8 cellular contexts compared by ENCODE assay signal in the genomic region with DNA sequence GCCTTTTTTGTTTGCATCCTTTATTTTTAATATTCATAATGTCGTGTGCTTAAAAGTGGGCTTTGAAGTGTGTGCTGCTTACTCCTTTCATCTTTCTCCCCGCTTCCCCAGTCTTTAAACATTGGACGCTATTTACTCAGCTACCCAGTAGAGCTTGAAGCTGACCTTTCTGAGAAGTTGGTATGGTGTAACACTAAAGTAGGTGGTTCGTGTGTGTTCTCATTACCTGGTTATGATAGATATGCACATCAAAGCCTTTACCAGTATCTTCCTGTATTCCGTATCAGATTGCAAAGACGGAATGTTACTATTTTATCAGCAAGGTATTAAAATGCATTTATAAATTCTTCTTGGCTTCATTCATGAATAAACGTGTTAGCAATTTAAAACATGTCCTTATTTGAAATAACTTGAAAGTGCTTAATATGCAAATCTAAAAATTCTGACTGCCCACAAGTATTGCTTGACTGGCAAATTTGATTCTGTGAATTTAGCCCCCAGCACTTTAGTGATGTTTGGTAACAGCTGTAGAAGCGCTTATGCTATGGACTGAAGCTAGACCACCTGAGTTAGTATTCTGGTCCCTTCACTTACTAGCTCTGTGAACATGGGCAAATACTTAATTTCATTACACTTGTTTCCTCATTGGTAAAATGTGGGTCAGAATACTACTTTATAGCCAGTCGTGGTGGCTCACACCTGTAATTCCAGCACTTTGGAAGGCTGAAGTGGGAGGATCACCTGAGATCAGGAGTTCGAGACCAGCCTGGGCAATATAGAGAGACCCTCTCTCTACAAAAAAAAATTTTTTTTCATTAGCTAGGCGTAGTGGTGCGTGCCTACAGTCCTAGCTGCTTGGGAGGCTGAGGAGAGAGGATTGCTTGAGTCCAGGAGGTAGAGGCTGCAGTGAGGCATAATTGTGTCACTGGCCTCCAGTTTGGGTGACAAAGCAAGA. TPM values are rescaled to one million over a fixed set of nuclear protein-coding genes. Genes with fewer than 3 reads are reported as not detected.
A peak's percentile ranks its signal among the peaks of the same experiment; 100 is the strongest.
DNase-seq lines count a peak whose midpoint lies in the region; ATAC-seq and TF ChIP-seq lines count a peak whose summit lies in the region.
"Had no signal": no experiment of that assay in that cellular context is flagged by ENCODE, and none has a peak within 500 bp of the region (broad histone marks: within the 10 kb centered on the region; RNA-seq: fewer than 3 reads in every experiment).

No MANE protein-coding gene starts in this region.

- H3K27me3 ChIP-seq in H7 (ENCODE audit: control insufficient read depth, insufficient read depth, low read length) (no peaks in the 10 kb centered on the region), SU-DHL-6 (ENCODE audit: low read length) (no peaks in the 10 kb centered on the region), gastroesophageal sphincter (no peaks in the 10 kb centered on the region)
- H3K27me3 ChIP-seq: SJSA1 had no signal

- H3K4me2 ChIP-seq in SU-DHL-6 (ENCODE audit: low read depth, low read length, poor library complexity, severe bottlenecking) = peak overlapping the region; percentile 61

- ATAC-seq in gastroesophageal sphincter (no peak), HG02610 (IDR thresholded peaks at IDR 0.05; ENCODE audit: unreplicated experiment) (no peak)

- H2AFZ ChIP-seq in SU-DHL-6 (ENCODE audit: low read depth, low read length, severe bottlenecking) = no peak overlapping the region

- DNase-seq in H7 (no peak), mesenteric fat pad (ENCODE audit: low spot score) (no peak)
- no peak for DNase-seq in stimulated activated CD4-positive, alpha-beta T cell treated with anti-CD3 and anti-CD28 coated beads, Interleukin-15, amount 100 ng/mL, for 24 hours

- no peak for TF ChIP-seq CTCF in SU-DHL-6 (IDR thresholded peaks at IDR 0.05; ENCODE audit: insufficient read depth, low read length, poor library complexity, severe bottlenecking)
- no peak for TF ChIP-seq CTCF in gastroesophageal sphincter (IDR thresholded peaks at IDR 0.05)

- H3K4me3 ChIP-seq in H7 (ENCODE audit: insufficient read depth, low read depth, low read length) = peak overlapping the region; percentile 91
- H3K4me3 ChIP-seq in SU-DHL-6 (ENCODE audit: insufficient read depth, low read length, poor library complexity, severe bottlenecking) = peak overlapping the region; percentile 58
- H3K4me3 ChIP-seq in gastroesophageal sphincter = peak overlapping the region; percentile 82 to 86
- H3K4me3 ChIP-seq in skin epidermis = peak overlapping the region; percentile 53 to 93 (median 75)
- H3K4me3 ChIP-seq: SJSA1 had no signal

- H3K9me3 ChIP-seq in SU-DHL-6 (ENCODE audit: insufficient read depth, low read length) (0 out of 2 replicates have a peak, but pooled peaks cover 5% of the 10 kb centered on the region), gastroesophageal sphincter (no peaks in the 10 kb centered on the region)

- no peaks in the 10 kb centered on the region for H4K20me1 ChIP-seq in SU-DHL-6 (ENCODE audit: low read depth, low read length)

- no peaks in the 10 kb centered on the region for H3K36me3 ChIP-seq in H7 (replicated peaks; ENCODE audit: control insufficient read depth, insufficient read depth, low read length)
- peaks cover 3% of the 10 kb centered on the region; the same call in 1 of the 2 replicates for H3K36me3 ChIP-seq in SU-DHL-6 (ENCODE audit: low read length)
- peaks cover 0 to 12% of the 10 kb centered on the region in 2 donors for H3K36me3 ChIP-seq in gastroesophageal sphincter

- H3K27ac ChIP-seq in SU-DHL-6 (ENCODE audit: low read depth, low read length) (no peak overlapping the region), gastroesophageal sphincter (peak overlapping the region in 3 of 4 donors; percentile 97 to 99 (median 98)), skin epidermis (peak overlapping the region in 11 of 21 experiments; percentile 93 to 100 (median 97))
- H3K27ac ChIP-seq: SJSA1 had no signal

- H3K9ac ChIP-seq in SU-DHL-6 (ENCODE audit: low read length) = peak overlapping the region; percentile 61

- 41 to 51% methylated on average over 6 to 11 of the region's 12 CpGs for WGBS in gastroesophageal sphincter (ENCODE audit: low coverage in 1 of 2), 2 donors

- H3K4me1 ChIP-seq in gastroesophageal sphincter = peaks cover 0 to 48% (median 20%) of the 10 kb centered on the region in 3 donors
- H3K4me1 ChIP-seq: SJSA1 had no signal

- no peak for TF ChIP-seq EP300 in gastroesophageal sphincter (IDR thresholded peaks at IDR 0.05)

- peaks cover 7% of the 10 kb centered on the region; the same call in 1 of the 2 replicates for H3K79me2 ChIP-seq in SU-DHL-6 (ENCODE audit: insufficient read depth, low read length)

- TF ChIP-seq POLR2A in gastroesophageal sphincter (IDR thresholded peaks at IDR 0.05) = no peak

- no peaks in the 10 kb centered on the region for H3K9me2 ChIP-seq in SU-DHL-6 (replicated peaks; ENCODE audit: insufficient read depth, low read length)

- peaks cover 30% of the 10 kb centered on the region; the same call in 1 of the 2 replicates for H3F3A ChIP-seq in SU-DHL-6 (ENCODE audit: insufficient read depth)

RNA-seq across cellular contexts. Expression of gene RRAGA, which starts 1.7 kb away (rescaled TPM):
- total RNA-seq in H7 (2014; rRNA removed; shearing (Covaris generic)) = 23.8 and 28.2 TPM in 2 replicates
- total RNA-seq in gastroesophageal sphincter (10 to 100 TPM; 52.5 to 92.8 (median 71.5) TPM), mesenteric fat pad (90.5 TPM)

RNA-seq across cellular contexts. Expression of gene SAXO1, which starts 17.9 kb away (rescaled TPM):
- 0.21 and 0.48 TPM in 2 replicates for total RNA-seq in H7 (2014; rRNA removed; shearing (Covaris generic))
- total RNA-seq in gastroesophageal sphincter (under 1 TPM in 1 of 4 donors, not detected in 3; 0.39 TPM), mesenteric fat pad (not detected)
- total RNA-seq: SJSA1 had no signal

RNA-seq across cellular contexts. Expression of gene HAUS6, which starts 51.8 kb away (rescaled TPM):
- total RNA-seq in H7 (2014; rRNA removed; shearing (Covaris generic)) = 36.1 and 56.1 TPM in 2 replicates
- 10 to 100 TPM in 2 of 4 donors, 1 to 10 TPM in 2; 7.3 to 16.5 (median 9.8) TPM for total RNA-seq in gastroesophageal sphincter
- 11.6 TPM for total RNA-seq in mesenteric fat pad
